Comparison of ENCODE assay signal across 20 cellular contexts in the genomic region with DNA sequence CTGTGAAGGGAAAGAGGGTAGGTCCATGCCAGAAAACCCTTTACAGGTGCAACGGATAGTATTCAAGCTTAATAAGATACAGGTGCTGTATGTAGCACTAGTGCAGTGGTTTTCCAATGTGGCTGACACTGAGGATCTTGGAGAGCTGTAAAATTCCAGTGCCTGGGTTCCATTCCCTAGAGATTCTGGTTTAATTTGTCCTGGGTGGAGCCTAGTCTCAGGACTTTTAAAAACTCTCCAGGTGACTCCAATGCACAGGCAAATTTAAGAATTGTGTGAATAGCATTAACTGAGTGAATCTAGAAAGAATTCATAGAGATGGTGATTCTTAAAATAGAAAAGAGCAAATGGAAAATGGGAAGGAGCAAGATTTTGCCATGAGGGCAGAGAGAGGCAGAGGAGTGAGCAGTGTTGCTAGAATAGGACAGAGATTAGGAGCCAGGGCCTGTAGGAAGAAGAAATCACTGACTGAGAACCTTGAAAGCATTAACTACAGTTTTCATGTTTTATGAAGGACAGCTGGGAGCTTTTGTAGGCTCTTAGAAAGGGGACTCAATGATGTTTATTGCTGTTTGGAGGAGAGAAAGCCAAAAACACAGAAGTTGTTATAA.
"Had no signal": no experiment of that assay in that cellular context is flagged by ENCODE, and none has a peak within 500 bp of the region (broad histone marks: within the 10 kb centered on the region; RNA-seq: fewer than 3 reads in every experiment).

No MANE protein-coding gene starts in this region.

- DNase-seq: activated CD4-positive, alpha-beta T cell treated with anti-CD3 and anti-CD28 coated beads for 1 hour; activated CD4-positive, alpha-beta T cell treated with anti-CD3 and anti-CD28 coated beads, Interleukin-2, amount 50 U/mL, for 4 hours; activated gamma-delta T cell treated with Interleukin-2 at 50 U/mL for 16 hours; activated naive CD8-positive, alpha-beta T cell treated with anti-CD3 and anti-CD28 coated beads for 36 hours; activated T-cell treated with anti-CD3 and anti-CD28 coated beads for 4 hours; cerebellar nuclear complex; effector CD8-positive, alpha-beta T cell; gastrocnemius medialis; head of caudate nucleus; occipital lobe; retina; uterus; WERI-Rb-1 had no signal

- H3K36me3 Mint-ChIP-seq: activated naive CD8-positive, alpha-beta T cell treated with anti-CD3 and anti-CD28 coated beads for 36 hours; brain; natural killer cell treated with Interleukin-12 subunit alpha and Interleukin-12 subunit beta and Interleukin-15 and Interleukin-18, amount 100 ng/mL, for 72 hours had no signal

- H3K4me3 ChIP-seq: gastrocnemius medialis, tibial nerve, uterus had no signal

- H3K27me3 Mint-ChIP-seq: dendritic cell treated with granulocyte-macrophage colony-stimulating factor and Interleukin-4, amounts not matched to agents 40 ng/mL and 50 ng/mL, for 4 days had no signal

- H3K4me3 Mint-ChIP-seq: activated naive CD8-positive, alpha-beta T cell treated with anti-CD3 and anti-CD28 coated beads for 36 hours; activated T-helper 1 cell treated with anti-CD3 and anti-CD28 coated beads, Interleukin-12 subunit alpha, Interleukin-12 subunit beta, Interleukin-2, Interleukin-4 antibody, amounts not matched to agents 30 ng/mL and 10 ng/mL and 1 ng/mL, durations not matched to agents 14 hours and 24 hours and 36 hours; brain; dendritic cell treated with granulocyte-macrophage colony-stimulating factor and Interleukin-4, amounts not matched to agents 40 ng/mL and 50 ng/mL, for 4 days; natural killer cell treated with Interleukin-12 subunit alpha and Interleukin-12 subunit beta and Interleukin-15 and Interleukin-18, amount 100 ng/mL, for 72 hours; stimulated activated naive CD8-positive, alpha-beta T cell treated with anti-CD3 and anti-CD28 coated beads, Interleukin-15, Interleukin-2, amounts not matched to agents 100 ng/mL and 50 ng/mL, for 24 hours had no signal

- H3K27ac Mint-ChIP-seq: activated naive CD8-positive, alpha-beta T cell treated with anti-CD3 and anti-CD28 coated beads for 36 hours; activated T-helper 1 cell treated with anti-CD3 and anti-CD28 coated beads, Interleukin-12 subunit alpha, Interleukin-12 subunit beta, Interleukin-2, Interleukin-4 antibody, amounts not matched to agents 30 ng/mL and 10 ng/mL and 1 ng/mL, durations not matched to agents 14 hours and 24 hours and 36 hours; dendritic cell treated with granulocyte-macrophage colony-stimulating factor and Interleukin-4, amounts not matched to agents 40 ng/mL and 50 ng/mL, for 4 days; natural killer cell treated with Interleukin-12 subunit alpha and Interleukin-12 subunit beta and Interleukin-15 and Interleukin-18, amount 100 ng/mL, for 72 hours; stimulated activated naive CD8-positive, alpha-beta T cell treated with anti-CD3 and anti-CD28 coated beads, Interleukin-15, Interleukin-2, amounts not matched to agents 100 ng/mL and 50 ng/mL, for 24 hours had no signal

- H3K27me3 ChIP-seq: gastrocnemius medialis, tibial nerve, uterus had no signal

- H3K9me3 Mint-ChIP-seq: activated naive CD8-positive, alpha-beta T cell treated with anti-CD3 and anti-CD28 coated beads for 36 hours; activated T-helper 1 cell treated with anti-CD3 and anti-CD28 coated beads, Interleukin-12 subunit alpha, Interleukin-12 subunit beta, Interleukin-2, Interleukin-4 antibody, amounts not matched to agents 30 ng/mL and 10 ng/mL and 1 ng/mL, durations not matched to agents 14 hours and 24 hours and 36 hours; dendritic cell treated with granulocyte-macrophage colony-stimulating factor and Interleukin-4, amounts not matched to agents 40 ng/mL and 50 ng/mL, for 4 days; natural killer cell treated with Interleukin-12 subunit alpha and Interleukin-12 subunit beta and Interleukin-15 and Interleukin-18, amount 100 ng/mL, for 72 hours; stimulated activated naive CD8-positive, alpha-beta T cell treated with anti-CD3 and anti-CD28 coated beads, Interleukin-15, Interleukin-2, amounts not matched to agents 100 ng/mL and 50 ng/mL, for 24 hours had no signal

- ATAC-seq: esophagus mucosa; gastrocnemius medialis; natural killer cell treated with Interleukin-12 subunit alpha and Interleukin-12 subunit beta and Interleukin-15 and Interleukin-18, amount 100 ng/mL, for 72 hours had no signal

- H3K4me1 ChIP-seq: tibial nerve, uterus had no signal

- H3K9me3 ChIP-seq: gastrocnemius medialis, tibial nerve, uterus had no signal

- H3K27ac ChIP-seq: gastrocnemius medialis, tibial nerve, WERI-Rb-1 had no signal

- H3K36me3 ChIP-seq: gastrocnemius medialis, tibial nerve, uterus, WERI-Rb-1 had no signal
